7 cellular contexts compared by ENCODE assay signal in the genomic region with DNA sequence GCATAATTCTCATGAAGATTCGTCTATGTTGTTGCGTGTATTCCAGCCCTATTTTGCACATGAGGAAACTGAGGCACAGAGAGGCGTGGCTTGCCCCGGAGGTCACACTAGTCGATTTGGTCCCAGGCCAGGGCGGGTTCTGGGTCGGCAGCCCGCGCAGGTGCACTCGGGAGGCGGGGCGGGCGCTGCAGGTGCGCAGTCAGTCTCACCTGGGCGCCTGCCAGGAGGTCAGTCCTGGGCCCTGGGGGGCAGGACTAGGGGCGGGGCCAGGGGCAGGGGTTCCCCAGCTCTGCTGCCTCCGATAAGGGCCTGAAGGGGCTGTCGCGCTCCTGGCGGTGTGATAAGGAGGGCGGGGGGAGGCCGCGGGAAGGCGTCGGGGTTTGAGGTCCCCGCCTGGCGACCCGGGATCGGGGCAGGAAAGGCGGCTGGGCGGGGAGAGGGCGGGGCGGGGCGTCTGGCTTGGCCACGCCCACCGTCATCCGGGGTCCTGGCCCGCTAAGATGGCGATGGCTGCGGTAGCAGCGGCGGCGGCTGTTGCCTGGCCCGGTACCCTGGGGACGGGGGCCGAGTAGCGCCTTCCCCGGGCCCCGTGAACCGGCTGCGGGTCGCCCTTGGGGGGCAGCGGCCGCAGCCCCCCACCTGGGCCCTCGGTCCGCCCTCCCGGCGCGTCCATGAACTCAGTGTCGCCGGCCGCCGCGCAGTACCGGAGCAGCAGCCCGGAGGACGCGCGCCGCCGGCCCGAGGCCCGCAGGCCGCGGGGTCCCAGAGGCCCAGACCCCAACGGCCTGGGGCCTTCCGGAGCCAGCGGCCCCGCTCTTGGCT. TPM values are rescaled to one million over a fixed set of nuclear protein-coding genes. Genes with fewer than 3 reads are reported as not detected.
DNase-seq lines count a peak whose midpoint lies in the region; ATAC-seq and TF ChIP-seq lines count a peak whose summit lies in the region.

A gene (plus strand): TSS at position 485 of the 822 bp plus-strand sequence. CDS start 187 bp downstream, at position 672.

- peak within 1 kb of the TSS; percentile 82 for H3K4me3 Mint-ChIP-seq in chondrocyte (ENCODE audit: unreplicated experiment)

- ATAC-seq in GM18505 (IDR thresholded peaks at IDR 0.05; ENCODE audit: unreplicated experiment) (peak; percentile 57), HG03064 (IDR thresholded peaks at IDR 0.05; ENCODE audit: low read depth, unreplicated experiment) (peak; percentile 59)

- no peak for TF ChIP-seq CTCF in chondrocyte (IDR thresholded peaks at IDR 0.05)

- H3K9me3 Mint-ChIP-seq in chondrocyte (ENCODE audit: low read depth), result no peaks in the 10 kb centered on the region

- DNase-seq in NCI-H226 (peak; percentile 49), chondrocyte (ENCODE audit: low spot score) (no peak), kidney tubule cell (ENCODE audit: low spot score) (peak; percentile 76)
- DNase-seq in activated CD4-positive, alpha-beta T cell treated with anti-CD3 and anti-CD28 coated beads for 24 hours (ENCODE audit: low read depth in 2 of 2), result peak; percentile 66 to 75
- peak; percentile 52 to 68 for DNase-seq in stimulated activated CD4-positive, alpha-beta T cell treated with anti-CD3 and anti-CD28 coated beads, Interleukin-15, amount 100 ng/mL, for 48 hours (ENCODE audit: low read depth in 2 of 2)

- H3K27me3 Mint-ChIP-seq in chondrocyte (ENCODE audit: low read depth), result no peaks in the 10 kb centered on the region

- H3K27ac Mint-ChIP-seq in chondrocyte (ENCODE audit: unreplicated experiment), result peak within 1 kb of the TSS; percentile 59

- TF ChIP-seq POLR2A in GM18505 (IDR thresholded peaks at IDR 0.05; ENCODE audit: borderline replicate concordance, extremely low read depth, insufficient read depth, insufficient read length), result peak; percentile 85

- H3K4me1 Mint-ChIP-seq in chondrocyte (ENCODE audit: low read depth), result peaks cover 15% of the 10 kb centered on the region

- peaks cover 4% of the 10 kb centered on the region for H3K36me3 Mint-ChIP-seq in chondrocyte (ENCODE audit: low read depth)

RNA-seq across cellular contexts. Expression of the gene that starts here (rescaled TPM):
- total RNA-seq in chondrocyte, result 14.8 to 23.2 TPM (median 21.7 TPM) in 3 replicates
